11 cellular contexts compared by ENCODE assay signal in genomic region chr13:109880371-109881346, GRCh38.
DNase-seq lines count a peak whose midpoint lies in the region; ATAC-seq and TF ChIP-seq lines count a peak whose summit lies in the region.
"Had no signal": no experiment of that assay in that cellular context is flagged by ENCODE, and none has a peak within 500 bp of the region (broad histone marks: within the 10 kb centered on the region; RNA-seq: fewer than 3 reads in every experiment).

No MANE protein-coding gene starts in this region.

- TF ChIP-seq RAD21 in IMR-90 (IDR thresholded peaks at IDR 0.05; ENCODE audit: low read length), result no peak

- CTCF ChIA-PET in IMR-90 (lab: Yijun Ruan, JAX), result interaction anchor here (0.6 kb wide), 1 partner anchor 16 kb away, joined by 4 read pairs; no protein-coding TSS in a partner anchor

- no peak overlapping the region for H4K91ac ChIP-seq in IMR-90 (ENCODE audit: insufficient read depth, low read depth, low read length)

- no peak overlapping the region for H2AFZ ChIP-seq in IMR-90 (replicated peaks; ENCODE audit: low read length, poor library complexity)

- no peak overlapping the region for H2BK5ac ChIP-seq in IMR-90 (ENCODE audit: low read depth, low read length, poor library complexity, severe bottlenecking)

- H3K18ac ChIP-seq in IMR-90 (ENCODE audit: low read depth, low read length), result no peak overlapping the region

- peaks cover 7% of the 10 kb centered on the region for H3K9me1 ChIP-seq in IMR-90 (ENCODE audit: insufficient read depth, low read length)

- peaks cover 4% of the 10 kb centered on the region; the same call in 1 of the 2 replicates for H3K4me1 ChIP-seq in IMR-90 (ENCODE audit: control insufficient read depth, insufficient read depth, low read length)
- no peaks in the 10 kb centered on the region for H3K4me1 ChIP-seq in psoas muscle

- H3K4me3 ChIP-seq in IMR-90 (ENCODE audit: insufficient read depth, low read depth, low read length) (no peak overlapping the region), psoas muscle (no peak overlapping the region), coronary artery (no peak overlapping the region)
- H3K4me3 ChIP-seq: A549 had no signal

- intact Hi-C loops in IMR-90 (cut with micrococcal nuclease), result no loop called here
- intact Hi-C loops in psoas muscle (cut with DNase I), result no loop called here

- H4K20me1 ChIP-seq in IMR-90 (ENCODE audit: insufficient read depth, low read length), result no peaks in the 10 kb centered on the region

- POLR2A ChIA-PET in IMR-90 (lab: Charles Lee; ENCODE audit: unreplicated experiment), result no interaction called here

- no peak for DNase-seq in IMR-90
- DNase-seq in NCI-H146 treated with DMSO at 0.1 percent for 48 hours (lab: John Stamatoyannopoulos, UW; ENCODE audit: unreplicated experiment), result peak; percentile 44
- DNase-seq in left kidney (ENCODE audit: low read depth, low spot score), result peak; percentile 23
- no peak for DNase-seq in psoas muscle
- no peak for DNase-seq in NCI-H2081 (lab: John Stamatoyannopoulos, UW)
- DNase-seq in coronary artery (ENCODE audit: low spot score), result no peak
- DNase-seq: CD8-positive, alpha-beta memory T cell; GOT3; H9 had no signal

- dilution Hi-C loops in IMR-90 (cut with HindIII; ENCODE audit: low sequenced_read_pairs, unreplicated experiment), result no loop called here

- in situ Hi-C loops in IMR-90 (cut with MboI; ENCODE audit: low sequenced_read_pairs), result no loop called here

- BruUV-seq in IMR-90 (replicated peaks; lab: Mats Ljungman, UMichigan), result no TSS peak

- H4K5ac ChIP-seq in IMR-90 (ENCODE audit: low read depth, low read length), result no peak overlapping the region

- no peak for TF ChIP-seq POLR2A in IMR-90 (IDR thresholded peaks at IDR 0.05; ENCODE audit: low read depth, low read length)

- no peak overlapping the region for H2AK9ac ChIP-seq in IMR-90 (replicated peaks; ENCODE audit: low read depth, low read length, poor library complexity)

- no peak overlapping the region for H2BK15ac ChIP-seq in IMR-90 (ENCODE audit: low read depth, low read length)

- no peak overlapping the region for H3K23ac ChIP-seq in IMR-90 (ENCODE audit: low read depth, low read length)

- H3K14ac ChIP-seq in IMR-90 (replicated peaks; ENCODE audit: low read depth, low read length), result no peak overlapping the region

- no peak overlapping the region for H4K8ac ChIP-seq in IMR-90 (ENCODE audit: low read depth in 2 of 2, low read length in 2 of 2)

- no peaks in the 10 kb centered on the region for H3K79me1 ChIP-seq in IMR-90 (ENCODE audit: low read depth in 1 of 2, low read length in 2 of 2)

- H2BK120ac ChIP-seq in IMR-90 (ENCODE audit: low read depth, low read length), result no peak overlapping the region

- 89% methylated on average over 12 of the region's 35 CpGs; no CpG with 5 or more reads in 1 of the 2 experiments for WGBS in IMR-90 (ENCODE audit: extremely low coverage in 2 of 2, insufficient read length in 1 of 2), 2 experiments
- 57 to 64% (median 57%) methylated on average over 35 of the region's 35 CpGs for WGBS in psoas muscle, 3 donors

- no peak for TF ChIP-seq CTCF in IMR-90 (conservative IDR thresholded peaks at IDR 0.05; ENCODE audit: low read depth, low read length)
- no peak for TF ChIP-seq CTCF in psoas muscle (IDR thresholded peaks at IDR 0.05)
- no peak for TF ChIP-seq CTCF in coronary artery (IDR thresholded peaks at IDR 0.05)

- ATAC-seq in IMR-90 (ENCODE audit: low read depth) (no peak), psoas muscle (peak; percentile 61 to 82 (median 78)), GM18520 (IDR thresholded peaks at IDR 0.05; ENCODE audit: unreplicated experiment) (no peak)
- ATAC-seq: A549 had no signal

- no peaks in the 10 kb centered on the region for H3K36me3 ChIP-seq in IMR-90 (ENCODE audit: control insufficient read depth, insufficient read depth, low read length)
- no peaks in the 10 kb centered on the region for H3K36me3 ChIP-seq in psoas muscle (ENCODE audit: insufficient read depth in 1 of 2, low read depth in 1 of 2)

- H3K27me3 ChIP-seq in IMR-90 (ENCODE audit: control insufficient read depth, insufficient read depth, low read length), result peaks cover 8% of the 10 kb centered on the region
- H3K27me3 ChIP-seq in psoas muscle (ENCODE audit: insufficient read depth in 3 of 3, low read length in 2 of 3), result peaks cover 0 to 2% (median 0%) of the 10 kb centered on the region in 3 donors

- no peak overlapping the region for H3K4me2 ChIP-seq in IMR-90 (ENCODE audit: low read depth, low read length)
- H3K4me2 ChIP-seq: A549 had no signal

- H3K9ac ChIP-seq in IMR-90 (ENCODE audit: low read depth, low read length), result no peak overlapping the region

- H2BK20ac ChIP-seq in IMR-90 (ENCODE audit: low read depth, low read length), result no peak overlapping the region

- no peak overlapping the region for H3K4ac ChIP-seq in IMR-90 (ENCODE audit: low read depth, low read length)

- H3K27ac ChIP-seq in IMR-90 (ENCODE audit: insufficient read depth, low read length), result no peak overlapping the region
- H3K27ac ChIP-seq in psoas muscle, result no peak overlapping the region
- no peak overlapping the region for H3K27ac ChIP-seq in coronary artery
- H3K27ac ChIP-seq: A549 had no signal

- peak overlapping the region; percentile 62 for H2AK5ac ChIP-seq in IMR-90 (ENCODE audit: low read depth, low read length)

- H3K56ac ChIP-seq in IMR-90 (ENCODE audit: extremely low read depth, insufficient read depth, low read length), result no peak overlapping the region

- H3K9me3 ChIP-seq in IMR-90 (ENCODE audit: control insufficient read depth, insufficient read depth, low read length) (no peaks in the 10 kb centered on the region), psoas muscle (no peaks in the 10 kb centered on the region)
- H3K9me3 ChIP-seq: A549 had no signal

TF ChIP-seq in IMR-90, 13 proteins besides CTCF, POLR2A, EP300 and RAD21:
- TF ChIP-seq CHD1 (IDR thresholded peaks at IDR 0.05; ENCODE audit: low read depth, low read length), result no peak

Comparison
In these comparisons a context has a peak if more than half of its experiments do, and no peak if none do; other contexts are left out.
1. ATAC-seq: peak in psoas muscle (4 of 4); none in IMR-90 (single experiment) and GM18520 (single experiment).
2. DNase-seq: peak in NCI-H146 treated with DMSO at 0.1 percent for 48 hours (single experiment) and left kidney (single experiment); none in IMR-90 (single experiment), psoas muscle (0 of 2), NCI-H2081 (0 of 2) and coronary artery (single experiment).